Comparison of ENCODE assay signal across 10 cellular contexts in the genomic region with DNA sequence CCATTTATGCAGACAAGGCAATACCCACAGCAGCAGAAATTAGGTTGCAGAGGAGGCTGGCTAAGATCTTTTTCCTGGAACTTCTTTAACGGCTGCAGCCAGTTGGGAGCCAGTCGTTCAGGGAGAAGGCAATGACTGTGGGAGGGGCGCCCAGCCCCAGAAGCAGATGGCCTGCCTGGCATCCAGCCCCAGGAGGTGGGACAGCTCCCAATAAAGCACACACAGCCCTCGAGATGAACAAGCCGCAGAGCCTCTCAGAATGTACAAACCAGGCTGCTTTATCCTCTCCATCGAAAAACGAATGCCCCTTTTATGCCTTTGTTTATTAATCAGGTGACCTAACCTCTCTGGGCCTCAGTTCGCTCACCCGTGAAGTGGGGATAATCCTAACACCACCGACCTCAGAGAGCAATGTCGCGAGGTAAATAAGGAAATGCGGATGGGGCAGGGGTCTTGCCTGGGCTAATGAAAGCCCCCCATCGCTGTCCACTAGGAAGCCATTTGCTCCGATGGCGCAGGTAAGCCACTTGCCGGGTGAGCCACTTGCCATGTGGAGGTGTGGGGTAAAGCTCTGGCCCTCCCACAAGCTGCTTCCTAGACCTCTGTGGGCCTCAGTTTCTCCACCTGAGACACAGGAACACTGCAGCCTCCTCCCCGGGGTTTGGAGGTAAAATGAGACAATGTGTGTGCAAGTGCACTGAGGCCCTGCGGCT. TPM values are rescaled to one million over a fixed set of nuclear protein-coding genes. Genes with fewer than 3 reads are reported as not detected.
A peak's percentile ranks its signal among the peaks of the same experiment; 100 is the strongest.
DNase-seq lines count a peak whose midpoint lies in the region; ATAC-seq and TF ChIP-seq lines count a peak whose summit lies in the region.
"Had no signal": no experiment of that assay in that cellular context is flagged by ENCODE, and none has a peak within 500 bp of the region (broad histone marks: within the 10 kb centered on the region; RNA-seq: fewer than 3 reads in every experiment).

No MANE protein-coding gene starts in this region.

- H3K4me3 ChIP-seq in ascending aorta, result no peak overlapping the region
- no peak overlapping the region for H3K4me3 ChIP-seq in left lung
- no peak overlapping the region for H3K4me3 ChIP-seq in thyroid gland (replicated peaks in 1 of 3)
- H3K4me3 ChIP-seq: K562 had no signal

- H3K27ac Mint-ChIP-seq in activated naive CD4-positive, alpha-beta T cell treated with anti-CD3 and anti-CD28 coated beads, Interleukin-2, amount 50 U/mL, for 72 hours, result no peak overlapping the region

- H3K27me3 ChIP-seq in ascending aorta (no peaks in the 10 kb centered on the region), left lung (no peaks in the 10 kb centered on the region), thyroid gland (no peaks in the 10 kb centered on the region)

- intact Hi-C loops in ascending aorta (cut with DNase I), result no loop called here
- intact Hi-C loops in left lung (cut with DNase I), result no loop called here
- intact Hi-C loops in thyroid gland (cut with DNase I), result no loop called here

- peak overlapping the region; percentile 66 to 83 for H3K27ac ChIP-seq in ascending aorta
- H3K27ac ChIP-seq in left lung, result peak overlapping the region; percentile 10 to 13
- no peak overlapping the region for H3K27ac ChIP-seq in thyroid gland

- no peak for TF ChIP-seq POLR2A in thyroid gland (IDR thresholded peaks at IDR 0.05)

- H3K4me1 ChIP-seq in ascending aorta (peaks cover 9 to 39% of the 10 kb centered on the region in 2 donors), left lung (peaks cover 29 to 50% of the 10 kb centered on the region in 2 donors), thyroid gland (peaks cover 0 to 18% of the 10 kb centered on the region in 2 donors)

- H3K9me3 ChIP-seq in ascending aorta, result no peaks in the 10 kb centered on the region
- H3K9me3 ChIP-seq in left lung, result no peaks in the 10 kb centered on the region
- H3K9me3 ChIP-seq in thyroid gland, result no peaks in the 10 kb centered on the region

- ATAC-seq in left lung, result peak; percentile 59
- ATAC-seq in HG02884 (IDR thresholded peaks at IDR 0.05; ENCODE audit: unreplicated experiment), result no peak
- no peak for ATAC-seq in GM21737 (IDR thresholded peaks at IDR 0.05; ENCODE audit: unreplicated experiment)
- ATAC-seq in activated naive CD4-positive, alpha-beta T cell treated with anti-CD3 and anti-CD28 coated beads, Interleukin-2, amount 50 U/mL, for 72 hours, result no peak
- no peak for ATAC-seq in HG03108 (IDR thresholded peaks at IDR 0.05; ENCODE audit: unreplicated experiment)
- ATAC-seq: K562 had no signal

- TF ChIP-seq CTCF in ascending aorta (IDR thresholded peaks at IDR 0.05), result no peak
- no peak for TF ChIP-seq CTCF in left lung (IDR thresholded peaks at IDR 0.05)
- TF ChIP-seq CTCF in thyroid gland (IDR thresholded peaks at IDR 0.05), result no peak

- DNase-seq in NCI-H1105 (lab: John Stamatoyannopoulos, UW) (peak; percentile 97), ascending aorta (ENCODE audit: low spot score in 2 of 2) (peak in 1 of 2 donors; percentile 75), left lung (peak; percentile 67 to 84), thyroid gland (peak; percentile 9 to 18)
- no peak for DNase-seq in activated naive CD4-positive, alpha-beta T cell treated with anti-CD3 and anti-CD28 coated beads, Interleukin-2, amount 50 U/mL, for 72 hours (ENCODE audit: low spot score in 2 of 2)

- H3K9me3 Mint-ChIP-seq in activated naive CD4-positive, alpha-beta T cell treated with anti-CD3 and anti-CD28 coated beads, Interleukin-2, amount 50 U/mL, for 72 hours, result no peaks in the 10 kb centered on the region
- H3K9me3 Mint-ChIP-seq: stimulated activated effector memory CD8-positive, alpha-beta T cell treated with anti-CD3 and anti-CD28 coated beads, Interleukin-12 subunit alpha, Interleukin-12 subunit beta, amount 100 ng/mL, for 72 hours had no signal

- H3K36me3 Mint-ChIP-seq in activated naive CD4-positive, alpha-beta T cell treated with anti-CD3 and anti-CD28 coated beads, Interleukin-2, amount 50 U/mL, for 72 hours, result no peaks in the 10 kb centered on the region

- H3K36me3 ChIP-seq in ascending aorta (no peaks in the 10 kb centered on the region), left lung (peaks cover 0 to 20% of the 10 kb centered on the region in 2 donors), thyroid gland (no peaks in the 10 kb centered on the region)

- WGBS in thyroid gland, 2 donors, result 70 to 79% methylated on average over 19 of the region's 19 CpGs

RNA-seq across cellular contexts. Expression of a gene that starts 35.8 kb away (rescaled TPM):
- 101 TPM for total RNA-seq in ascending aorta
- 100 to 1,000 TPM; 214 to 318 TPM for total RNA-seq in left lung
- 10 to 100 TPM; 12.4 to 24.7 (median 18.4) TPM for total RNA-seq in thyroid gland
- total RNA-seq in activated naive CD4-positive, alpha-beta T cell treated with anti-CD3 and anti-CD28 coated beads, Interleukin-2, amount 50 U/mL, for 72 hours, result under 1 TPM; 0.14 to 0.29 TPM

Comparison
In these comparisons a context has a peak if more than half of its experiments do, and no peak if none do; other contexts are left out.
1. DNase-seq: peak in NCI-H1105 (single experiment), left lung (2 of 2) and thyroid gland (2 of 2); none in activated naive CD4-positive, alpha-beta T cell treated with anti-CD3 and anti-CD28 coated beads, Interleukin-2, amount 50 U/mL, for 72 hours (0 of 2).
2. H3K27ac ChIP-seq: peak in ascending aorta (2 of 2) and left lung (2 of 2); none in thyroid gland (0 of 3).
3. RNA of a gene that starts 35.8 kb away (total RNA-seq): 214 to 318 TPM in left lung, 101 TPM in ascending aorta (single experiment) and 12.4 to 24.7 TPM in thyroid gland; 0.14 to 0.29 TPM in activated naive CD4-positive, alpha-beta T cell treated with anti-CD3 and anti-CD28 coated beads, Interleukin-2, amount 50 U/mL, for 72 hours; every median in the first group is over 10 times any median in the second.